1 cellular context compared by ENCODE assay signal in the genomic region with DNA sequence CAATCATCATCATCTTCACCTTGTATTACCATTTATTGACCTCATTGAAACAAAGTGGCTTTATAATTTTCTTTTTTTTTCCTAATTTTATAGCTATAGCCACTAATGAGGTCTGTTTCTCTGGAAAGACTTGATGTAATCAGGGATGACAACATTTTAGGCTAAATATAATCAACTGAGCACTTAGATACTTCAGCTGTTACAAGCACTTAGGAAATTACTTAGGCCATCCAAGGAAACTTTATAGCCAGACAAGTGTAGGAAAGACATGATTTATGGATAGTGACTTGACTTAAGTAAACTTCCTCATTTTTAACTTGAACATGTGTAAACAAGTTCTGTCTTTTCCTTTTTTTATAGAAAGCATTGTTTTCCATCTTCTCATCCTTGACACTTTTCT.
TF ChIP-seq lines count a peak whose summit lies in the region.

No MANE protein-coding gene starts in this region.

TF ChIP-seq in HEK293, 187 proteins besides CTCF, POLR2A, EP300 and RAD21 (continued from another document and continues in another):
- TF ChIP-seq, protein P1, sequence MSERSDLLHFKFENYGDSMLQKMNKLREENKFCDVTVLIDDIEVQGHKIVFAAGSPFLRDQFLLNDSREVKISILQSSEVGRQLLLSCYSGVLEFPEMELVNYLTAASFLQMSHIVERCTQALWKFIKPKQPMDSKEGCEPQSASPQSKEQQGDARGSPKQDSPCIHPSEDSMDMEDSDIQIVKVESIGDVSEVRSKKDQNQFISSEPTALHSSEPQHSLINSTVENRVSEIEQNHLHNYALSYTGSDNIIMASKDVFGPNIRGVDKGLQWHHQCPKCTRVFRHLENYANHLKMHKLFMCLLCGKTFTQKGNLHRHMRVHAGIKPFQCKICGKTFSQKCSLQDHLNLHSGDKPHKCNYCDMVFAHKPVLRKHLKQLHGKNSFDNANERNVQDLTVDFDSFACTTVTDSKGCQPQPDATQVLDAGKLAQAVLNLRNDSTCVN (tag by site-specific recombination; optimal IDR thresholded peaks at IDR 0.05), result no peak
- peak; percentile 57; the same call in 1 of the 2 replicates for TF ChIP-seq KLF10 (tag by site-specific recombination; IDR thresholded peaks at IDR 0.05)
- TF ChIP-seq ZNF791 (tag by site-specific recombination; IDR thresholded peaks at IDR 0.05), result no peak
- TF ChIP-seq ZNF843 (tag by site-specific recombination; IDR thresholded peaks at IDR 0.05), result peak; percentile 96
- TF ChIP-seq, protein P2, sequence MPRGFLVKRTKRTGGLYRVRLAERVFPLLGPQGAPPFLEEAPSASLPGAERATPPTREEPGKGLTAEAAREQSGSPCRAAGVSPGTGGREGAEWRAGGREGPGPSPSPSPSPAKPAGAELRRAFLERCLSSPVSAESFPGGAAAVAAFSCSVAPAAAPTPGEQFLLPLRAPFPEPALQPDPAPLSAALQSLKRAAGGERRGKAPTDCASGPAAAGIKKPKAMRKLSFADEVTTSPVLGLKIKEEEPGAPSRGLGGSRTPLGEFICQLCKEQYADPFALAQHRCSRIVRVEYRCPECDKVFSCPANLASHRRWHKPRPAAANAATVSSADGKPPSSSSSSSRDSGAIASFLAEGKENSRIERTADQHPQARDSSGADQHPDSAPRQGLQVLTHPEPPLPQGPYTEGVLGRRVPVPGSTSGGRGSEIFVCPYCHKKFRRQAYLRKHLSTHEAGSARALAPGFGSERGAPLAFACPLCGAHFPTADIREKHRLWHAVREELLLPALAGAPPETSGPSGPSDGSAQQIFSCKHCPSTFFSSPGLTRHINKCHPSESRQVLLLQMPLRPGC (tag by site-specific recombination; IDR thresholded peaks at IDR 0.05), result peak; percentile 95
- TF ChIP-seq ZNF621 (tag by site-specific recombination; IDR thresholded peaks at IDR 0.05), result no peak
- TF ChIP-seq GFI1B (tag by site-specific recombination; IDR thresholded peaks at IDR 0.05), result no peak
- peak; percentile 61 for TF ChIP-seq ZBTB17 (tag by site-specific recombination; IDR thresholded peaks at IDR 0.05)
- TF ChIP-seq ZNF48 (tag by site-specific recombination; IDR thresholded peaks at IDR 0.05), result no peak
- TF ChIP-seq, protein P3, sequence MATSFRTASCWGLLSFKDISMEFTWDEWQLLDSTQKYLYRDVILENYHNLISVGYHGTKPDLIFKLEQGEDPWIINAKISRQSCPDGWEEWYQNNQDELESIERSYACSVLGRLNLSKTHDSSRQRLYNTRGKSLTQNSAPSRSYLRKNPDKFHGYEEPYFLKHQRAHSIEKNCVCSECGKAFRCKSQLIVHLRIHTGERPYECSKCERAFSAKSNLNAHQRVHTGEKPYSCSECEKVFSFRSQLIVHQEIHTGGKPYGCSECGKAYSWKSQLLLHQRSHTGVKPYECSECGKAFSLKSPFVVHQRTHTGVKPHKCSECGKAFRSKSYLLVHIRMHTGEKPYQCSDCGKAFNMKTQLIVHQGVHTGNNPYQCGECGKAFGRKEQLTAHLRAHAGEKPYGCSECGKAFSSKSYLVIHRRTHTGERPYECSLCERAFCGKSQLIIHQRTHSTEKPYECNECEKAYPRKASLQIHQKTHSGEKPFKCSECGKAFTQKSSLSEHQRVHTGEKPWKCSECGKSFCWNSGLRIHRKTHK (tag by site-specific recombination; IDR thresholded peaks at IDR 0.05), result no peak
- TF ChIP-seq ZSCAN30 (tag by site-specific recombination; IDR thresholded peaks at IDR 0.05), result peak; percentile 48; the same call in 1 of the 2 replicates
- TF ChIP-seq, protein P4, sequence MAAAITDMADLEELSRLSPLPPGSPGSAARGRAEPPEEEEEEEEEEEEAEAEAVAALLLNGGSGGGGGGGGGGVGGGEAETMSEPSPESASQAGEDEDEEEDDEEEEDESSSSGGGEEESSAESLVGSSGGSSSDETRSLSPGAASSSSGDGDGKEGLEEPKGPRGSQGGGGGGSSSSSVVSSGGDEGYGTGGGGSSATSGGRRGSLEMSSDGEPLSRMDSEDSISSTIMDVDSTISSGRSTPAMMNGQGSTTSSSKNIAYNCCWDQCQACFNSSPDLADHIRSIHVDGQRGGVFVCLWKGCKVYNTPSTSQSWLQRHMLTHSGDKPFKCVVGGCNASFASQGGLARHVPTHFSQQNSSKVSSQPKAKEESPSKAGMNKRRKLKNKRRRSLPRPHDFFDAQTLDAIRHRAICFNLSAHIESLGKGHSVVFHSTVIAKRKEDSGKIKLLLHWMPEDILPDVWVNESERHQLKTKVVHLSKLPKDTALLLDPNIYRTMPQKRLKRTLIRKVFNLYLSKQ (tag by site-specific recombination; IDR thresholded peaks at IDR 0.05; ENCODE audit: borderline replicate concordance), result no peak
- no peak for TF ChIP-seq ZNF626 (tag by site-specific recombination; IDR thresholded peaks at IDR 0.05)
- no peak for TF ChIP-seq ZNF175 (tag by site-specific recombination; IDR thresholded peaks at IDR 0.05)
- TF ChIP-seq, protein P5, sequence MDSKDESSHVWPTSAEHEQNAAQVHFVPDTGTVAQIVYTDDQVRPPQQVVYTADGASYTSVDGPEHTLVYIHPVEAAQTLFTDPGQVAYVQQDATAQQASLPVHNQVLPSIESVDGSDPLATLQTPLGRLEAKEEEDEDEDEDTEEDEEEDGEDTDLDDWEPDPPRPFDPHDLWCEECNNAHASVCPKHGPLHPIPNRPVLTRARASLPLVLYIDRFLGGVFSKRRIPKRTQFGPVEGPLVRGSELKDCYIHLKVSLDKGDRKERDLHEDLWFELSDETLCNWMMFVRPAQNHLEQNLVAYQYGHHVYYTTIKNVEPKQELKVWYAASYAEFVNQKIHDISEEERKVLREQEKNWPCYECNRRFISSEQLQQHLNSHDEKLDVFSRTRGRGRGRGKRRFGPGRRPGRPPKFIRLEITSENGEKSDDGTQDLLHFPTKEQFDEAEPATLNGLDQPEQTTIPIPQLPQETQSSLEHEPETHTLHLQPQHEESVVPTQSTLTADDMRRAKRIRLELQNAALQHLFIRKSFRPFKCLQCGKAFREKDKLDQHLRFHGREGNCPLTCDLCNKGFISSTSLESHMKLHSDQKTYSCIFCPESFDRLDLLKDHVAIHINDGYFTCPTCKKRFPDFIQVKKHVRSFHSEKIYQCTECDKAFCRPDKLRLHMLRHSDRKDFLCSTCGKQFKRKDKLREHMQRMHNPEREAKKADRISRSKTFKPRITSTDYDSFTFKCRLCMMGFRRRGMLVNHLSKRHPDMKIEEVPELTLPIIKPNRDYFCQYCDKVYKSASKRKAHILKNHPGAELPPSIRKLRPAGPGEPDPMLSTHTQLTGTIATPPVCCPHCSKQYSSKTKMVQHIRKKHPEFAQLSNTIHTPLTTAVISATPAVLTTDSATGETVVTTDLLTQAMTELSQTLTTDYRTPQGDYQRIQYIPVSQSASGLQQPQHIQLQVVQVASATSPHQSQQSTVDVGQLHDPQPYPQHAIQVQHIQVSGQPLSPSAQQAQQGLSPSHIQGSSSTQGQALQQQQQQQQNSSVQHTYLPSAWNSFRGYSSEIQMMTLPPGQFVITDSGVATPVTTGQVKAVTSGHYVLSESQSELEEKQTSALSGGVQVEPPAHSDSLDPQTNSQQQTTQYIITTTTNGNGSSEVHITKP (tag by site-specific recombination; IDR thresholded peaks at IDR 0.05), result no peak
- TF ChIP-seq ZNF341 (tag by site-specific recombination; IDR thresholded peaks at IDR 0.05; ENCODE audit: low read depth), result no peak
- TF ChIP-seq, protein P6, sequence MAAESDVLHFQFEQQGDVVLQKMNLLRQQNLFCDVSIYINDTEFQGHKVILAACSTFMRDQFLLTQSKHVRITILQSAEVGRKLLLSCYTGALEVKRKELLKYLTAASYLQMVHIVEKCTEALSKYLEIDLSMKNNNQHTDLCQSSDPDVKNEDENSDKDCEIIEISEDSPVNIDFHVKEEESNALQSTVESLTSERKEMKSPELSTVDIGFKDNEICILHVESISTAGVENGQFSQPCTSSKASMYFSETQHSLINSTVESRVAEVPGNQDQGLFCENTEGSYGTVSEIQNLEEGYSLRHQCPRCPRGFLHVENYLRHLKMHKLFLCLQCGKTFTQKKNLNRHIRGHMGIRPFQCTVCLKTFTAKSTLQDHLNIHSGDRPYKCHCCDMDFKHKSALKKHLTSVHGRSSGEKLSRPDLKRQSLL (tag by site-specific recombination; IDR thresholded peaks at IDR 0.05), result no peak
- TF ChIP-seq OVOL3 (tag by site-specific recombination; IDR thresholded peaks at IDR 0.05), result peak; percentile 84; the same call in 1 of the 2 replicates
- no peak for TF ChIP-seq ZNF670 (tag by site-specific recombination; IDR thresholded peaks at IDR 0.05; ENCODE audit: low read depth)
- TF ChIP-seq ZBTB48 (tag by site-specific recombination; IDR thresholded peaks at IDR 0.05), result no peak
- no peak for TF ChIP-seq ZNF155 (tag by site-specific recombination; IDR thresholded peaks at IDR 0.05)
- peak; percentile 46; the same call in 1 of the 2 replicates for TF ChIP-seq ZNF391 (tag by site-specific recombination; IDR thresholded peaks at IDR 0.05; ENCODE audit: borderline replicate concordance, low read depth)
- no peak for TF ChIP-seq ZNF571 (tag by site-specific recombination; IDR thresholded peaks at IDR 0.05)
- no peak for TF ChIP-seq ZSCAN16 (tag by site-specific recombination; IDR thresholded peaks at IDR 0.05)
- TF ChIP-seq, protein P7, sequence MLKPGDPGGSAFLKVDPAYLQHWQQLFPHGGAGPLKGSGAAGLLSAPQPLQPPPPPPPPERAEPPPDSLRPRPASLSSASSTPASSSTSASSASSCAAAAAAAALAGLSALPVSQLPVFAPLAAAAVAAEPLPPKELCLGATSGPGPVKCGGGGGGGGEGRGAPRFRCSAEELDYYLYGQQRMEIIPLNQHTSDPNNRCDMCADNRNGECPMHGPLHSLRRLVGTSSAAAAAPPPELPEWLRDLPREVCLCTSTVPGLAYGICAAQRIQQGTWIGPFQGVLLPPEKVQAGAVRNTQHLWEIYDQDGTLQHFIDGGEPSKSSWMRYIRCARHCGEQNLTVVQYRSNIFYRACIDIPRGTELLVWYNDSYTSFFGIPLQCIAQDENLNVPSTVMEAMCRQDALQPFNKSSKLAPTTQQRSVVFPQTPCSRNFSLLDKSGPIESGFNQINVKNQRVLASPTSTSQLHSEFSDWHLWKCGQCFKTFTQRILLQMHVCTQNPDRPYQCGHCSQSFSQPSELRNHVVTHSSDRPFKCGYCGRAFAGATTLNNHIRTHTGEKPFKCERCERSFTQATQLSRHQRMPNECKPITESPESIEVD (tag by site-specific recombination; IDR thresholded peaks at IDR 0.05), result peak; percentile 99
- TF ChIP-seq ZNF529 (tag by site-specific recombination; IDR thresholded peaks at IDR 0.05; ENCODE audit: insufficient replicate concordance), result peak; percentile 50
- TF ChIP-seq KLF8 (tag by site-specific recombination; IDR thresholded peaks at IDR 0.05), result peak; percentile 76
- TF ChIP-seq HOXD13 (CRISPR knock-in tag; IDR thresholded peaks at IDR 0.05; ENCODE audit: borderline replicate concordance), result no peak
- TF ChIP-seq PRDM1 (tag by site-specific recombination; IDR thresholded peaks at IDR 0.05), result peak; percentile 53; the same call in 1 of the 2 replicates
- no peak for TF ChIP-seq ZNF169 (tag by site-specific recombination; IDR thresholded peaks at IDR 0.05)
- TF ChIP-seq ZNF10 (tag by site-specific recombination; IDR thresholded peaks at IDR 0.05), result peak; percentile 58; the same call in 1 of the 2 replicates
- peak; percentile 35; the same call in 1 of the 2 replicates for TF ChIP-seq MZF1 (tag by site-specific recombination; IDR thresholded peaks at IDR 0.05; ENCODE audit: borderline replicate concordance)
- no peak for TF ChIP-seq ZNF274 (IDR thresholded peaks at IDR 0.05; ENCODE audit: low read length)
- TF ChIP-seq ZNF274 (tag by site-specific recombination; IDR thresholded peaks at IDR 0.05; ENCODE audit: borderline replicate concordance), result no peak
- TF ChIP-seq, protein P8, sequence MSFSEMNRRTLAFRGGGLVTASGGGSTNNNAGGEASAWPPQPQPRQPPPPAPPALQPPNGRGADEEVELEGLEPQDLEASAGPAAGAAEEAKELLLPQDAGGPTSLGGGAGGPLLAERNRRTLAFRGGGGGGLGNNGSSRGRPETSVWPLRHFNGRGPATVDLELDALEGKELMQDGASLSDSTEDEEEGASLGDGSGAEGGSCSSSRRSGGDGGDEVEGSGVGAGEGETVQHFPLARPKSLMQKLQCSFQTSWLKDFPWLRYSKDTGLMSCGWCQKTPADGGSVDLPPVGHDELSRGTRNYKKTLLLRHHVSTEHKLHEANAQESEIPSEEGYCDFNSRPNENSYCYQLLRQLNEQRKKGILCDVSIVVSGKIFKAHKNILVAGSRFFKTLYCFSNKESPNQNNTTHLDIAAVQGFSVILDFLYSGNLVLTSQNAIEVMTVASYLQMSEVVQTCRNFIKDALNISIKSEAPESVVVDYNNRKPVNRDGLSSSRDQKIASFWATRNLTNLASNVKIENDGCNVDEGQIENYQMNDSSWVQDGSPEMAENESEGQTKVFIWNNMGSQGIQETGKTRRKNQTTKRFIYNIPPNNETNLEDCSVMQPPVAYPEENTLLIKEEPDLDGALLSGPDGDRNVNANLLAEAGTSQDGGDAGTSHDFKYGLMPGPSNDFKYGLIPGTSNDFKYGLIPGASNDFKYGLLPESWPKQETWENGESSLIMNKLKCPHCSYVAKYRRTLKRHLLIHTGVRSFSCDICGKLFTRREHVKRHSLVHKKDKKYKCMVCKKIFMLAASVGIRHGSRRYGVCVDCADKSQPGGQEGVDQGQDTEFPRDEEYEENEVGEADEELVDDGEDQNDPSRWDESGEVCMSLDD (tag by site-specific recombination; IDR thresholded peaks at IDR 0.05), result no peak
- TF ChIP-seq, protein P9, sequence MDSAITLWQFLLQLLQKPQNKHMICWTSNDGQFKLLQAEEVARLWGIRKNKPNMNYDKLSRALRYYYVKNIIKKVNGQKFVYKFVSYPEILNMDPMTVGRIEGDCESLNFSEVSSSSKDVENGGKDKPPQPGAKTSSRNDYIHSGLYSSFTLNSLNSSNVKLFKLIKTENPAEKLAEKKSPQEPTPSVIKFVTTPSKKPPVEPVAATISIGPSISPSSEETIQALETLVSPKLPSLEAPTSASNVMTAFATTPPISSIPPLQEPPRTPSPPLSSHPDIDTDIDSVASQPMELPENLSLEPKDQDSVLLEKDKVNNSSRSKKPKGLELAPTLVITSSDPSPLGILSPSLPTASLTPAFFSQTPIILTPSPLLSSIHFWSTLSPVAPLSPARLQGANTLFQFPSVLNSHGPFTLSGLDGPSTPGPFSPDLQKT (IDR thresholded peaks at IDR 0.05; ENCODE audit: borderline replicate concordance, low read depth, low read length), result no peak
- no peak for TF ChIP-seq ZNF211 (tag by site-specific recombination; IDR thresholded peaks at IDR 0.05; ENCODE audit: low read depth)
- peak; percentile 94 for TF ChIP-seq ZNF366 (tag by site-specific recombination; conservative IDR thresholded peaks at IDR 0.05)
- no peak for TF ChIP-seq TRIM28 (IDR thresholded peaks at IDR 0.05; ENCODE audit: borderline replicate concordance, low read length)
- no peak for TF ChIP-seq ZFP41 (tag by site-specific recombination; IDR thresholded peaks at IDR 0.05; ENCODE audit: borderline replicate concordance)
- TF ChIP-seq, protein P10, sequence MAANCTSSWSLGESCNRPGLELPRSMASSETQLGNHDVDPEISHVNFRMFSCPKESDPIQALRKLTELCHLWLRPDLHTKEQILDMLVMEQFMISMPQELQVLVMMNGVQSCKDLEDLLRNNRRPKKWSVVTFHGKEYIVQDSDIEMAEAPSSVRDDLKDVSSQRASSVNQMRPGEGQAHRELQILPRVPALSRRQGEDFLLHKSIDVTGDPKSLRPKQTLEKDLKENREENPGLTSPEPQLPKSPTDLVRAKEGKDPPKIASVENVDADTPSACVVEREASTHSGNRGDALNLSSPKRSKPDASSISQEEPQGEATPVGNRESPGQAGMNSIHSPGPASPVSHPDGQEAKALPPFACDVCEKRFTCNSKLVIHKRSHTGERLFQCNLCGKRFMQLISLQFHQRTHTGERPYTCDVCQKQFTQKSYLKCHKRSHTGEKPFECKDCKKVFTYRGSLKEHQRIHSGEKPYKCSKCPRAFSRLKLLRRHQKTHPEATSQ (tag by site-specific recombination; IDR thresholded peaks at IDR 0.05), result no peak
- TF ChIP-seq ZNF423 (tag by site-specific recombination; IDR thresholded peaks at IDR 0.05), result no peak
- TF ChIP-seq ZNF555 (tag by site-specific recombination; conservative IDR thresholded peaks at IDR 0.05), result no peak
- TF ChIP-seq ZFP3 (tag by site-specific recombination; IDR thresholded peaks at IDR 0.05; ENCODE audit: low read depth), result no peak
